In the genomic region with DNA sequence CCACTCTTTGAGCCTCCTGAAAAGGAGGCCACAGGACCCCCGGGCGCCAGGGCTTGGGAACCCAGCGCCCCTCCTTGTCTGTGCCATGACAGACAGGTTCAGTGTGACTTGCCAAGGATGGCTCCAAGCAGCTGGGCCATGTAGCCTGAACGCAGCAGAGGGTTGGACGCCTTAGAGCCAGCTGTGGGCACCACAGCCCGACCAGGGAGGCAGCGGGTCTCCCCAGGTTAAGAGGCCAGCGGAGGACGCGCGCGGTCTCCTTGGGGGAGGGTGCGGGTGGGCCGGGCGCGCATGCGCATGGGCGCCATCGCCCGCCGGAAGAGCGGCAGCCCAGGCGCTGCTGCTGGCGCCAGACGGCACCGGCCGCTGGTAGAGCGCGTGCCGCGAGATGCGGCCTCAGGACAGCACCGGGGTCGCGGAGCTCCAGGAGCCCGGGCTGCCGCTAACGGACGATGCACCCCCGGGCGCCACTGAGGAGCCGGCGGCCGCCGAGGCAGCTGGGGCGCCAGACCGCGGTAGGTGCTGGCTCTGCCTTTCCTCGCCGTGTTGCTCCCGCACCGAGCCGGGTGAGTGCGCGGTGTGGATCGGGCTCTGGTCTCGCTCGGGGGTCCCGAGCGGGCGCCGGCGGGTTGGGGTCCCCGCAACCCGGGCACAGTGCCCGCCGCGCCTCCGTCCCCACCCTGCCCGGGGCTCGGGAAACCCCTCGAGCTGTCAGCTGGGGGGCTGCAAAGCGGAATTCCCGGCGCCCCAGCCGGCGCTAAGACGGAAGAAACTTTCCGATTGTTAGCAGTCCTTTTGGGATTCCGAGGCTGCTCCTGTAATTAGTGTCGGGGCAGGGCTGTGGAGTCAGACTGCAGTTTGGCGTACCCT, we compare ENCODE assay signal across 8 cellular contexts. TPM values are rescaled to one million over a fixed set of nuclear protein-coding genes. Genes with fewer than 3 reads are reported as not detected.
DNase-seq lines count a peak whose midpoint lies in the region; ATAC-seq and TF ChIP-seq lines count a peak whose summit lies in the region.

A gene with protein sequence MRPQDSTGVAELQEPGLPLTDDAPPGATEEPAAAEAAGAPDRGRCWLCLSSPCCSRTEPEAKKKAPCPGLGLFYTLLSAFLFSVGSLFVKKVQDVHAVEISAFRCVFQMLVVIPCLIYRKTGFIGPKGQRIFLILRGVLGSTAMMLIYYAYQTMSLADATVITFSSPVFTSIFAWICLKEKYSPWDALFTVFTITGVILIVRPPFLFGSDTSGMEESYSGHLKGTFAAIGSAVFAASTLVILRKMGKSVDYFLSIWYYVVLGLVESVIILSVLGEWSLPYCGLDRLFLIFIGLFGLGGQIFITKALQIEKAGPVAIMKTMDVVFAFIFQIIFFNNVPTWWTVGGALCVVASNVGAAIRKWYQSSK (plus strand): TSS at position 333 of the 870 bp plus-strand sequence. CDS start 56 bp downstream, at position 389.

- no peaks in the 10 kb centered on the region for H3K4me1 Mint-ChIP-seq in Calu3 (ENCODE audit: low read depth, unreplicated experiment)
- H3K4me1 Mint-ChIP-seq in natural killer cell = peaks cover 10 to 14% of the 10 kb centered on the region in 2 donors

- no peaks in the 10 kb centered on the region for H4K20me1 ChIP-seq in PC-3 (ENCODE audit: low read length)

- H3K27ac Mint-ChIP-seq in Calu3 (ENCODE audit: unreplicated experiment) (no peak within 1 kb of the TSS), natural killer cell (peak within 1 kb of the TSS in 1 of 2 donors; percentile 53)

- no peaks in the 10 kb centered on the region for H3F3A ChIP-seq in PC-3 (ENCODE audit: low read length, unreplicated experiment)

- H3K4me3 ChIP-seq in HL-60 (replicated peaks; ENCODE audit: insufficient read depth, low read length) = peak within 1 kb of the TSS; percentile 70
- H3K4me3 ChIP-seq in PC-3 (ENCODE audit: low read length) = peak within 1 kb of the TSS; percentile 94
- peak within 1 kb of the TSS; percentile 72 for H3K4me3 ChIP-seq in fibroblast of mammary gland (ENCODE audit: control insufficient read depth, low read depth, low read length)

- H3K27me3 ChIP-seq in HL-60 (ENCODE audit: insufficient read depth, poor library complexity, severe bottlenecking) (no peaks in the 10 kb centered on the region), PC-3 (ENCODE audit: low read length) (no peaks in the 10 kb centered on the region)

- H3K36me3 ChIP-seq in PC-3 (ENCODE audit: low read depth, low read length) = no peaks in the 10 kb centered on the region

- H3K4me3 Mint-ChIP-seq in Calu3 (ENCODE audit: low read depth, unreplicated experiment) (peak within 1 kb of the TSS; percentile 68), natural killer cell (peak within 1 kb of the TSS; percentile 75)

- intact Hi-C loops in Calu3 (cut with micrococcal nuclease; ENCODE audit: unreplicated experiment) (no loop called here), PC-3 (cut with micrococcal nuclease) (no loop called here), natural killer cell (cut with micrococcal nuclease) (no loop called here)

- H3K27me3 Mint-ChIP-seq in Calu3 (ENCODE audit: unreplicated experiment) (peaks cover 16% of the 10 kb centered on the region), natural killer cell (ENCODE audit: low read depth in 2 of 2) (peaks cover 16 to 24% of the 10 kb centered on the region in 2 donors)

- peak within 1 kb of the TSS; percentile 100 for H2AFZ ChIP-seq in PC-3 (ENCODE audit: low read length)

- peaks cover 17% of the 10 kb centered on the region for H3K79me2 ChIP-seq in PC-3 (ENCODE audit: low read length)

- BruUV-seq in Calu3 (replicated peaks; lab: Mats Ljungman, UMichigan) (no TSS peak), PC-3 (replicated peaks; lab: Mats Ljungman, UMichigan) (no TSS peak)

- peaks cover 12% of the 10 kb centered on the region; the same call in 1 of the 2 replicates for H3K4me1 ChIP-seq in PC-3 (ENCODE audit: insufficient read depth, low read length)

- CTCF ChIA-PET in Calu3 (lab: Charles Lee) (interaction anchor here (0.7 kb wide), 1 partner anchor 12 kb away, joined by 4 read pairs; no protein-coding TSS in a partner anchor), PC-3 (lab: Charles Lee) (no interaction called here)

- POLR2A ChIA-PET in PC-3 (lab: Charles Lee; ENCODE audit: unreplicated experiment) = no interaction called here

- H3K36me3 Mint-ChIP-seq in Calu3 (ENCODE audit: insufficient read depth, unreplicated experiment) (peaks cover 15% of the 10 kb centered on the region), natural killer cell (no peaks in the 10 kb centered on the region)

- H3K9ac ChIP-seq in PC-3 (ENCODE audit: low read length) = peak within 1 kb of the TSS; percentile 80

- TF ChIP-seq CTCF in Calu3 (IDR thresholded peaks at IDR 0.05; ENCODE audit: unreplicated experiment) (no peak), HL-60 (IDR thresholded peaks at IDR 0.05; ENCODE audit: insufficient read depth, low read length) (no peak), PC-3 (conservative IDR thresholded peaks at IDR 0.05; ENCODE audit: low read depth, low read length) (no peak), fibroblast of mammary gland (conservative IDR thresholded peaks at IDR 0.05; ENCODE audit: control insufficient read depth, insufficient read depth, low read depth, low read length) (no peak), natural killer cell (IDR thresholded peaks at IDR 0.05) (no peak)

- H3K9me3 Mint-ChIP-seq in Calu3 (ENCODE audit: low read depth, unreplicated experiment) (no peaks in the 10 kb centered on the region), natural killer cell (no peaks in the 10 kb centered on the region)

- H3K9me3 ChIP-seq in PC-3 (ENCODE audit: low read length) = no peaks in the 10 kb centered on the region

- H3K4me2 ChIP-seq in PC-3 (ENCODE audit: low read length) = peak within 1 kb of the TSS; percentile 100

- H3K9me2 ChIP-seq in PC-3 (replicated peaks; ENCODE audit: low read length) = no peaks in the 10 kb centered on the region

- ATAC-seq in GM19468 (IDR thresholded peaks at IDR 0.05; ENCODE audit: extremely low read depth, unreplicated experiment) (peak; percentile 91), PC-3 (peak; percentile 87), natural killer cell (peak; percentile 89 to 94 (median 92))

- DNase-seq in Calu3 (peak; percentile 40), HL-60 (ENCODE audit: low read depth in 1 of 2, low spot score in 1 of 2) (peak; percentile 63 to 65), PC-3 (peak; percentile 64), fibroblast of mammary gland (ENCODE audit: low read depth) (peak; percentile 50), natural killer cell (peak; percentile 24)
- peak; percentile 83 to 85 for DNase-seq in activated T-cell treated with anti-CD3 and anti-CD28 coated beads, Interleukin-2, amount 50 U/mL, for 48 hours
- DNase-seq in stimulated activated naive CD4-positive, alpha-beta T cell (lab: John Stamatoyannopoulos, UW) = peak; percentile 45 to 79 (median 58)

- peak within 1 kb of the TSS; percentile 51 for H3K27ac ChIP-seq in HL-60 (replicated peaks)
- H3K27ac ChIP-seq in PC-3 (ENCODE audit: low read length) = no peak within 1 kb of the TSS

RNA-seq across cellular contexts. Expression of the gene that starts here (rescaled TPM):
- total RNA-seq in Calu3 (2022) (3.6 and 4.6 TPM in 2 replicates), PC-3 (2014; rRNA removed) (4.1 and 6.9 TPM in 2 replicates), natural killer cell (1 to 10 TPM in 2 of 3 donors, under 1 TPM in 1; 0.99 to 1.3 (median 1.1) TPM)

Comparison
In these comparisons a context has a peak if more than half of its experiments do, and no peak if none do; other contexts are left out.
1. DNase-seq: peak in every context shown above with its lines; median percentile 84 in activated T-cell treated with anti-CD3 and anti-CD28 coated beads, Interleukin-2, amount 50 U/mL, for 48 hours; 64 in HL-60; 64 in PC-3; 58 in stimulated activated naive CD4-positive, alpha-beta T cell; 50 in fibroblast of mammary gland; 40 in Calu3; 24 in natural killer cell.